Comparison of ENCODE assay signal across 20 cellular contexts in the genomic region with DNA sequence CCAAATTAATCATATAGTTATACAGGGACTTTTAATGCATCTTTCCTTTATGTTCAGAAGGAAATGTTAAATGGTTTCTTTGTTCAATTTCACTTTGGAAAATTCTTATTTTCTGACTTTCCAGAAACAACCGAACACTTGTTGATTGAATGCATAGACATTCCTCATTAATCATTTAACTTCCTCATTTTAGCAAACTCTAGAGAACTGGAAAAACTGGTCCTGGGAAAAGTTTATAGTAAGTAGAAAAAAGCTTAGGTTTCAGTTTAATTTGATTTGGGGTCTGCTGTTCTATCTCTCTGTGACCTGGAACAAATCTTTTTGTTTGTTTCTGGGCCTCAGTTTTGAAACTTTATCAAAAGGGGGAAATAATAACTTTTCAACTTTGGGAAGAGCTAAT.
"Had no signal": no experiment of that assay in that cellular context is flagged by ENCODE, and none has a peak within 500 bp of the region (broad histone marks: within the 10 kb centered on the region; RNA-seq: fewer than 3 reads in every experiment).

No MANE protein-coding gene starts in this region.

- H3K9me3 ChIP-seq: adrenal gland, SK-N-SH had no signal

- H3K27ac ChIP-seq: adrenal gland, KMS-11 had no signal

- H3K4me3 Mint-ChIP-seq: activated CD8-positive, alpha-beta T cell treated with anti-CD3 and anti-CD28 coated beads for 36 hours; activated naive CD8-positive, alpha-beta T cell treated with anti-CD3 and anti-CD28 coated beads, Interleukin-2, amount 10 ng/mL, durations not matched to agents 7 days and 5 days had no signal

- H3K27me3 Mint-ChIP-seq: activated CD8-positive, alpha-beta T cell treated with anti-CD3 and anti-CD28 coated beads for 36 hours; activated naive CD8-positive, alpha-beta T cell treated with anti-CD3 and anti-CD28 coated beads, Interleukin-2, amount 10 ng/mL, durations not matched to agents 7 days and 5 days had no signal

- ATAC-seq: activated CD4-positive, CD25-positive, alpha-beta regulatory T cell treated with anti-CD3 and anti-CD28 coated beads, Interleukin-2, amount 50 U/mL, for 24 hours; activated CD8-positive, alpha-beta T cell treated with anti-CD3 and anti-CD28 coated beads for 36 hours; Right ventricle myocardium inferior had no signal

- H3K36me3 Mint-ChIP-seq: activated naive CD8-positive, alpha-beta T cell treated with anti-CD3 and anti-CD28 coated beads, Interleukin-2, amount 10 ng/mL, durations not matched to agents 7 days and 5 days had no signal

- H3K27ac Mint-ChIP-seq: activated CD8-positive, alpha-beta T cell treated with anti-CD3 and anti-CD28 coated beads for 36 hours; activated naive CD8-positive, alpha-beta T cell treated with anti-CD3 and anti-CD28 coated beads, Interleukin-2, amount 10 ng/mL, durations not matched to agents 7 days and 5 days had no signal

- H3K4me3 ChIP-seq: adrenal gland, MG63 had no signal

- H3K27me3 ChIP-seq: adrenal gland, MG63 had no signal

- DNase-seq: activated CD4-positive, alpha-beta T cell treated with anti-CD3 and anti-CD28 coated beads for 4 hours; activated CD8-positive, alpha-beta memory T cell treated with anti-CD3 and anti-CD28 coated beads, Interleukin-2, amount 50 U/mL, for 4 hours; activated CD8-positive, alpha-beta T cell treated with anti-CD3 and anti-CD28 coated beads for 36 hours; activated naive CD4-positive, alpha-beta T cell treated with anti-CD3 and anti-CD28 coated beads, Interleukin-2, amount 50 U/mL, for 16 hours; activated naive CD8-positive, alpha-beta T cell treated with anti-CD3 and anti-CD28 coated beads, Interleukin-2, amount 10 ng/mL, durations not matched to agents 7 days and 5 days; adrenal gland; anterior cingulate cortex; caudate nucleus; MG63; NCI-H1105; NCI-H1436; NCI-H1694 treated with DMSO at 0.1 percent for 48 hours; NCI-H2029 treated with DMSO at 0.1 percent for 48 hours; NCI-H510A treated with DMSO at 0.1 percent for 48 hours; NCI-H69; SK-N-SH; SW 1271 had no signal

- H3K4me1 ChIP-seq: adrenal gland had no signal

- H3K4me1 Mint-ChIP-seq: activated naive CD8-positive, alpha-beta T cell treated with anti-CD3 and anti-CD28 coated beads, Interleukin-2, amount 10 ng/mL, durations not matched to agents 7 days and 5 days had no signal

- H3K4me2 ChIP-seq: KMS-11, SK-N-SH had no signal

- H3K9me2 ChIP-seq: SK-N-SH had no signal

- H3K9ac ChIP-seq: KMS-11, SK-N-SH had no signal

- H3K9me3 Mint-ChIP-seq: activated CD8-positive, alpha-beta T cell treated with anti-CD3 and anti-CD28 coated beads for 36 hours; activated naive CD8-positive, alpha-beta T cell treated with anti-CD3 and anti-CD28 coated beads, Interleukin-2, amount 10 ng/mL, durations not matched to agents 7 days and 5 days had no signal

- H3K36me3 ChIP-seq: adrenal gland, MG63 had no signal
